ENCODE assay signal across 8 cellular contexts in genomic region chr1:16644179-16645043, GRCh38. TPM values are rescaled to one million over a fixed set of nuclear protein-coding genes. Genes with fewer than 3 reads are reported as not detected.
DNase-seq lines count a peak whose midpoint lies in the region; ATAC-seq and TF ChIP-seq lines count a peak whose summit lies in the region.

No MANE protein-coding gene starts in this region.

- WGBS in lung, 2 donors: 1 to 2% methylated on average over 71 of the region's 71 CpGs

- intact Hi-C loops in CD8-positive, alpha-beta T cell (cut with DNase I, micrococcal nuclease): loop anchor here in 1 of 2 experiments (1.0 to 2.0 kb wide), 2 partner anchors 32 to 277 kb away; partner anchors contain the start of genes NBPF1 and SZRD1
- intact Hi-C loops in activated CD4-positive, alpha-beta memory T cell treated with anti-CD3 and anti-CD28 coated beads for 36 hours (cut with micrococcal nuclease): loop anchor here (1.0 kb wide), 1 partner anchor 31 kb away; the partner anchor contains the start of gene NBPF1

- no peaks in the 10 kb centered on the region for H3K36me3 Mint-ChIP-seq in CD8-positive, alpha-beta T cell
- no peaks in the 10 kb centered on the region for H3K36me3 Mint-ChIP-seq in activated CD4-positive, alpha-beta memory T cell treated with anti-CD3 and anti-CD28 coated beads for 36 hours

- no peaks in the 10 kb centered on the region for H3K9me3 Mint-ChIP-seq in CD8-positive, alpha-beta T cell
- H3K9me3 Mint-ChIP-seq in activated CD4-positive, alpha-beta memory T cell treated with anti-CD3 and anti-CD28 coated beads for 36 hours: no peaks in the 10 kb centered on the region

- peaks cover 38% of the 10 kb centered on the region for H3K4me1 ChIP-seq in CD8-positive, alpha-beta T cell (ENCODE audit: insufficient read depth, low read length)
- peaks cover 4 to 15% of the 10 kb centered on the region in 2 donors for H3K4me1 ChIP-seq in lung (ENCODE audit: control insufficient read depth in 2 of 2, insufficient read depth in 2 of 2, low read length in 2 of 2)

- H3K9me3 ChIP-seq in CD8-positive, alpha-beta T cell (ENCODE audit: low read length): no peaks in the 10 kb centered on the region
- no peaks in the 10 kb centered on the region for H3K9me3 ChIP-seq in lung (ENCODE audit: control insufficient read depth in 2 of 2, insufficient read depth in 1 of 2, low read length in 1 of 2)

- peak; percentile 86 for ATAC-seq in CD8-positive, alpha-beta T cell
- ATAC-seq in GM19455 (IDR thresholded peaks at IDR 0.05; ENCODE audit: unreplicated experiment) (peak; percentile 80), HG03575 (IDR thresholded peaks at IDR 0.05; ENCODE audit: extremely low read depth, insufficient number of reproducible peaks, low FRiP score, unreplicated experiment) (peak; percentile 27), lung (ENCODE audit: insufficient read depth, low FRiP score) (peak; percentile 87)

- peaks cover 8% of the 10 kb centered on the region for H3K4me1 Mint-ChIP-seq in CD8-positive, alpha-beta T cell (ENCODE audit: low read depth)
- no peaks in the 10 kb centered on the region for H3K4me1 Mint-ChIP-seq in activated CD4-positive, alpha-beta memory T cell treated with anti-CD3 and anti-CD28 coated beads for 36 hours (ENCODE audit: low read depth)

- no peaks in the 10 kb centered on the region for H3K27me3 Mint-ChIP-seq in CD8-positive, alpha-beta T cell (ENCODE audit: low read depth)
- peaks cover 3% of the 10 kb centered on the region for H3K27me3 Mint-ChIP-seq in activated CD4-positive, alpha-beta memory T cell treated with anti-CD3 and anti-CD28 coated beads for 36 hours

- CTCF ChIA-PET in CD8-positive, alpha-beta T cell (lab: Charles Lee): interaction anchor here (1.1 to 1.5 kb wide), 2 partner anchors 20 to 55 kb away, joined by 3 read pairs; no protein-coding TSS in a partner anchor
- CTCF ChIA-PET in activated CD4-positive, alpha-beta memory T cell treated with anti-CD3 and anti-CD28 coated beads for 36 hours (lab: Charles Lee): interaction anchor here (0.6 to 1.3 kb wide), 3 partner anchors 19 to 1154 kb away, joined by 4 to 5 read pairs (median 4); no protein-coding TSS in a partner anchor

- no peaks in the 10 kb centered on the region for H3K27me3 ChIP-seq in CD8-positive, alpha-beta T cell (ENCODE audit: insufficient read depth, low read length)
- H3K27me3 ChIP-seq in lung (ENCODE audit: control insufficient read depth, insufficient read depth): no peaks in the 10 kb centered on the region

- DNase-seq in CD8-positive, alpha-beta T cell: peak; percentile 90 to 100 (median 100)
- peak; percentile 83 for DNase-seq in NCI-H774 (lab: John Stamatoyannopoulos, UW)
- peak; percentile 98 for DNase-seq in activated CD4-positive, alpha-beta memory T cell treated with anti-CD3 and anti-CD28 coated beads for 36 hours
- DNase-seq in effector CD4-positive, alpha-beta T cell: peak; percentile 98
- peak; percentile 99 for DNase-seq in lung (ENCODE audit: low spot score)
- peak; percentile 91 to 100 (median 100) for DNase-seq in stimulated activated CD4-positive, alpha-beta T cell treated with anti-CD3 and anti-CD28 coated beads, TNF-alpha, amount 100 ng/mL, for 1 hour (ENCODE audit: low read depth in 3 of 3, low spot score in 1 of 3)

- peak; percentile 38 for TF ChIP-seq CTCF in CD8-positive, alpha-beta T cell (IDR thresholded peaks at IDR 0.05)
- peak; percentile 69 for TF ChIP-seq CTCF in lung (IDR thresholded peaks at IDR 0.05; ENCODE audit: control extremely low read depth, extremely low read depth)

- H3K27ac Mint-ChIP-seq in CD8-positive, alpha-beta T cell: no peak overlapping the region
- no peak overlapping the region for H3K27ac Mint-ChIP-seq in activated CD4-positive, alpha-beta memory T cell treated with anti-CD3 and anti-CD28 coated beads for 36 hours

- no peak overlapping the region for H3K4me3 Mint-ChIP-seq in CD8-positive, alpha-beta T cell
- H3K4me3 Mint-ChIP-seq in activated CD4-positive, alpha-beta memory T cell treated with anti-CD3 and anti-CD28 coated beads for 36 hours: no peak overlapping the region

- H3K27ac ChIP-seq in CD8-positive, alpha-beta T cell (ENCODE audit: low read depth, low read length): peak overlapping the region; percentile 86
- H3K27ac ChIP-seq in lung (ENCODE audit: low read depth in 1 of 2, low read length in 1 of 2): peak overlapping the region; percentile 64 to 89

- POLR2A ChIA-PET in CD8-positive, alpha-beta T cell (lab: Charles Lee): interaction anchor here (1.0 to 1.4 kb wide), 4 partner anchors 8 to 252 kb away, joined by 3 to 4 read pairs (median 3); partner anchors contain the start of gene RNU1-2
- POLR2A ChIA-PET in activated CD4-positive, alpha-beta memory T cell treated with anti-CD3 and anti-CD28 coated beads for 36 hours (lab: Charles Lee): interaction anchor here (0.9 kb wide), 1 partner anchor 261 kb away, joined by 3 read pairs; no protein-coding TSS in a partner anchor

- H3K4me3 ChIP-seq in CD8-positive, alpha-beta T cell (ENCODE audit: low read depth, low read length): peak overlapping the region; percentile 90
- H3K4me3 ChIP-seq in lung: peak overlapping the region; percentile 93

- H3K36me3 ChIP-seq in CD8-positive, alpha-beta T cell (ENCODE audit: insufficient read depth, low read length): no peaks in the 10 kb centered on the region
- no peaks in the 10 kb centered on the region for H3K36me3 ChIP-seq in lung (ENCODE audit: control insufficient read depth in 2 of 2, insufficient read depth in 2 of 2, low read length in 2 of 2)

RNA-seq across cellular contexts. Expression of gene RNU1-3, which starts 22.3 kb away (rescaled TPM):
- total RNA-seq in CD8-positive, alpha-beta T cell: 1,000 to 10,000 TPM; 3,774 to 3,852 TPM
- 1,000 to 10,000 TPM; 1,390 to 1,409 TPM for total RNA-seq in activated CD4-positive, alpha-beta memory T cell treated with anti-CD3 and anti-CD28 coated beads for 36 hours
- 1,000 to 10,000 TPM in 1 of 2 donors, under 1 TPM in 1; under 0.01 to 3,134 TPM for total RNA-seq in lung
- polyA plus RNA-seq in lung: not detected

RNA-seq across cellular contexts. Expression of gene NBPF1, which starts 31.0 kb away (rescaled TPM):
- total RNA-seq in CD8-positive, alpha-beta T cell: 1 to 10 TPM; 5.4 to 7.0 TPM
- total RNA-seq in activated CD4-positive, alpha-beta memory T cell treated with anti-CD3 and anti-CD28 coated beads for 36 hours: 1 to 10 TPM; 1.9 to 2.4 TPM
- 10 to 100 TPM; 54.1 to 83.8 TPM for total RNA-seq in lung
- polyA plus RNA-seq in lung: 1 to 10 TPM; 4.3 to 5.7 TPM

Comparison
In these comparisons a context has a peak if more than half of its experiments do, and no peak if none do; other contexts are left out.
1. Peak in every context shown above with its lines: DNase-seq, ATAC-seq, H3K4me3 ChIP-seq and H3K27ac ChIP-seq.
2. ATAC-seq: peak in every context shown above with its lines; median percentile 87 in lung; 86 in CD8-positive, alpha-beta T cell; 80 in GM19455; 27 in HG03575.
3. RNA of gene NBPF1, which starts 31.0 kb away (total RNA-seq): 54.1 to 83.8 TPM in lung; 5.4 to 7.0 TPM in CD8-positive, alpha-beta T cell and 1.9 to 2.4 TPM in activated CD4-positive, alpha-beta memory T cell treated with anti-CD3 and anti-CD28 coated beads for 36 hours; every median in the first group is over 4 times any median in the second.